1 cellular context compared by ENCODE assay signal in the genomic region with DNA sequence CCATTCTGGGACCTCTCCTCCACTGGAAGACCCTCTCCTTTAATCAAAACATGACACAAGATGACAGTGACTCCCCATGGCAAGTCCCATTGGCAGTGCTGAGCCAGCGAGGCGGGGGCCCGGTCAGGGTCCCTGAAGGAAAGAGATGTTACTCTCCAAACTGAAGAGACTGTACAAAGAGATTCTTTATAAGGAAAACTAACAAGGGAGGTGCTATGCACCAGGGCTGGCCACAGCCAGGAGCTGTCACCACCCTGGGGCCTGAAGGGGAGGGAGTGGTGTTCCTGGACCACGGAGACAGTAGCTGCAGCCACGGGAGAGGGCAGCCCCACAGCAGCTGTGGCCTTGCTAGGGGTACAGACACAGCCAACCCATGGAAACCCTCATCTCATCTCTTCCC.
TF ChIP-seq lines count a peak whose summit lies in the region.

No MANE protein-coding gene starts in this region.

TF ChIP-seq in WTC11, 78 proteins besides CTCF, POLR2A, EP300 and RAD21 (continued from another document):
- TF ChIP-seq, protein P1, sequence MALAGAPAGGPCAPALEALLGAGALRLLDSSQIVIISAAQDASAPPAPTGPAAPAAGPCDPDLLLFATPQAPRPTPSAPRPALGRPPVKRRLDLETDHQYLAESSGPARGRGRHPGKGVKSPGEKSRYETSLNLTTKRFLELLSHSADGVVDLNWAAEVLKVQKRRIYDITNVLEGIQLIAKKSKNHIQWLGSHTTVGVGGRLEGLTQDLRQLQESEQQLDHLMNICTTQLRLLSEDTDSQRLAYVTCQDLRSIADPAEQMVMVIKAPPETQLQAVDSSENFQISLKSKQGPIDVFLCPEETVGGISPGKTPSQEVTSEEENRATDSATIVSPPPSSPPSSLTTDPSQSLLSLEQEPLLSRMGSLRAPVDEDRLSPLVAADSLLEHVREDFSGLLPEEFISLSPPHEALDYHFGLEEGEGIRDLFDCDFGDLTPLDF (CRISPR knock-in tag; IDR thresholded peaks at IDR 0.05) = no peak
- TF ChIP-seq ESRRA (CRISPR knock-in tag; IDR thresholded peaks at IDR 0.05; ENCODE audit: borderline replicate concordance) (no peak), NR1H2 (CRISPR knock-in tag; IDR thresholded peaks at IDR 0.05) (no peak), RELA (CRISPR knock-in tag; IDR thresholded peaks at IDR 0.05; ENCODE audit: borderline replicate concordance) (no peak)
- TF ChIP-seq, protein P2, sequence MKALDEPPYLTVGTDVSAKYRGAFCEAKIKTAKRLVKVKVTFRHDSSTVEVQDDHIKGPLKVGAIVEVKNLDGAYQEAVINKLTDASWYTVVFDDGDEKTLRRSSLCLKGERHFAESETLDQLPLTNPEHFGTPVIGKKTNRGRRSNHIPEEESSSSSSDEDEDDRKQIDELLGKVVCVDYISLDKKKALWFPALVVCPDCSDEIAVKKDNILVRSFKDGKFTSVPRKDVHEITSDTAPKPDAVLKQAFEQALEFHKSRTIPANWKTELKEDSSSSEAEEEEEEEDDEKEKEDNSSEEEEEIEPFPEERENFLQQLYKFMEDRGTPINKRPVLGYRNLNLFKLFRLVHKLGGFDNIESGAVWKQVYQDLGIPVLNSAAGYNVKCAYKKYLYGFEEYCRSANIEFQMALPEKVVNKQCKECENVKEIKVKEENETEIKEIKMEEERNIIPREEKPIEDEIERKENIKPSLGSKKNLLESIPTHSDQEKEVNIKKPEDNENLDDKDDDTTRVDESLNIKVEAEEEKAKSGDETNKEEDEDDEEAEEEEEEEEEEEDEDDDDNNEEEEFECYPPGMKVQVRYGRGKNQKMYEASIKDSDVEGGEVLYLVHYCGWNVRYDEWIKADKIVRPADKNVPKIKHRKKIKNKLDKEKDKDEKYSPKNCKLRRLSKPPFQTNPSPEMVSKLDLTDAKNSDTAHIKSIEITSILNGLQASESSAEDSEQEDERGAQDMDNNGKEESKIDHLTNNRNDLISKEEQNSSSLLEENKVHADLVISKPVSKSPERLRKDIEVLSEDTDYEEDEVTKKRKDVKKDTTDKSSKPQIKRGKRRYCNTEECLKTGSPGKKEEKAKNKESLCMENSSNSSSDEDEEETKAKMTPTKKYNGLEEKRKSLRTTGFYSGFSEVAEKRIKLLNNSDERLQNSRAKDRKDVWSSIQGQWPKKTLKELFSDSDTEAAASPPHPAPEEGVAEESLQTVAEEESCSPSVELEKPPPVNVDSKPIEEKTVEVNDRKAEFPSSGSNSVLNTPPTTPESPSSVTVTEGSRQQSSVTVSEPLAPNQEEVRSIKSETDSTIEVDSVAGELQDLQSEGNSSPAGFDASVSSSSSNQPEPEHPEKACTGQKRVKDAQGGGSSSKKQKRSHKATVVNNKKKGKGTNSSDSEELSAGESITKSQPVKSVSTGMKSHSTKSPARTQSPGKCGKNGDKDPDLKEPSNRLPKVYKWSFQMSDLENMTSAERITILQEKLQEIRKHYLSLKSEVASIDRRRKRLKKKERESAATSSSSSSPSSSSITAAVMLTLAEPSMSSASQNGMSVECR (CRISPR knock-in tag; IDR thresholded peaks at IDR 0.05; ENCODE audit: borderline replicate concordance) = no peak
- TF ChIP-seq, protein P3, sequence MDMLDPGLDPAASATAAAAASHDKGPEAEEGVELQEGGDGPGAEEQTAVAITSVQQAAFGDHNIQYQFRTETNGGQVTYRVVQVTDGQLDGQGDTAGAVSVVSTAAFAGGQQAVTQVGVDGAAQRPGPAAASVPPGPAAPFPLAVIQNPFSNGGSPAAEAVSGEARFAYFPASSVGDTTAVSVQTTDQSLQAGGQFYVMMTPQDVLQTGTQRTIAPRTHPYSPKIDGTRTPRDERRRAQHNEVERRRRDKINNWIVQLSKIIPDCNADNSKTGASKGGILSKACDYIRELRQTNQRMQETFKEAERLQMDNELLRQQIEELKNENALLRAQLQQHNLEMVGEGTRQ (CRISPR knock-in tag; IDR thresholded peaks at IDR 0.05) = no peak
- TF ChIP-seq, protein P4, sequence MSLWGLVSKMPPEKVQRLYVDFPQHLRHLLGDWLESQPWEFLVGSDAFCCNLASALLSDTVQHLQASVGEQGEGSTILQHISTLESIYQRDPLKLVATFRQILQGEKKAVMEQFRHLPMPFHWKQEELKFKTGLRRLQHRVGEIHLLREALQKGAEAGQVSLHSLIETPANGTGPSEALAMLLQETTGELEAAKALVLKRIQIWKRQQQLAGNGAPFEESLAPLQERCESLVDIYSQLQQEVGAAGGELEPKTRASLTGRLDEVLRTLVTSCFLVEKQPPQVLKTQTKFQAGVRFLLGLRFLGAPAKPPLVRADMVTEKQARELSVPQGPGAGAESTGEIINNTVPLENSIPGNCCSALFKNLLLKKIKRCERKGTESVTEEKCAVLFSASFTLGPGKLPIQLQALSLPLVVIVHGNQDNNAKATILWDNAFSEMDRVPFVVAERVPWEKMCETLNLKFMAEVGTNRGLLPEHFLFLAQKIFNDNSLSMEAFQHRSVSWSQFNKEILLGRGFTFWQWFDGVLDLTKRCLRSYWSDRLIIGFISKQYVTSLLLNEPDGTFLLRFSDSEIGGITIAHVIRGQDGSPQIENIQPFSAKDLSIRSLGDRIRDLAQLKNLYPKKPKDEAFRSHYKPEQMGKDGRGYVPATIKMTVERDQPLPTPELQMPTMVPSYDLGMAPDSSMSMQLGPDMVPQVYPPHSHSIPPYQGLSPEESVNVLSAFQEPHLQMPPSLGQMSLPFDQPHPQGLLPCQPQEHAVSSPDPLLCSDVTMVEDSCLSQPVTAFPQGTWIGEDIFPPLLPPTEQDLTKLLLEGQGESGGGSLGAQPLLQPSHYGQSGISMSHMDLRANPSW (CRISPR knock-in tag; conservative IDR thresholded peaks at IDR 0.05; ENCODE audit: low read depth) = no peak
